Comparison of ENCODE assay signal across 1 cellular context in the genomic region with DNA sequence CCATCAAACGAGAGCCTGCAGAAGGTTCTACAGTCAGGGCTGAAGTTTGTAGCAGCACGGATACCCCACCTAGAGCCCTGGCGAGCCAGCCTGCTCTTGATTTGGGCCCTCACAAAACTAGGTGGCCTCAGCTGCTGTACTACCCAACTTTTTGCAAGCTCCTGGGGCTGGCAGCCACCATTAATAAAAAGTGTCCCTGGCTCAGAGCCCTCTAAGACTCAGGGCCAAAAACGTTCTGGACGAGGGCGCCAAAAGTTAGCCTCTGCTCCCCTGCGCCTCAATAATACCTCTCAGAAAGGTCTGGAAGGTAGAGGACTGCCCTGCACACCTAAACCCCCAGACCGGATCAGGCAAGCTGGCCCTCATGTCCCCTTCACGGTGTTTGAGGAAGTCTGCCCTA.
TF ChIP-seq lines count a peak whose summit lies in the region.

No MANE protein-coding gene starts in this region.

TF ChIP-seq in K562, 482 proteins besides CTCF, POLR2A, EP300 and RAD21:
- TF ChIP-seq POLR2AphosphoS5 (IDR thresholded peaks at IDR 0.05; ENCODE audit: control insufficient read depth, insufficient read depth, low read depth, low read length) (0 out of 2 replicates have a peak, but pooled peaks have one; percentile 10), ZNF274 (IDR thresholded peaks at IDR 0.05; ENCODE audit: borderline replicate concordance, low read depth, low read length) (no peak)
- TF ChIP-seq, protein P1, sequence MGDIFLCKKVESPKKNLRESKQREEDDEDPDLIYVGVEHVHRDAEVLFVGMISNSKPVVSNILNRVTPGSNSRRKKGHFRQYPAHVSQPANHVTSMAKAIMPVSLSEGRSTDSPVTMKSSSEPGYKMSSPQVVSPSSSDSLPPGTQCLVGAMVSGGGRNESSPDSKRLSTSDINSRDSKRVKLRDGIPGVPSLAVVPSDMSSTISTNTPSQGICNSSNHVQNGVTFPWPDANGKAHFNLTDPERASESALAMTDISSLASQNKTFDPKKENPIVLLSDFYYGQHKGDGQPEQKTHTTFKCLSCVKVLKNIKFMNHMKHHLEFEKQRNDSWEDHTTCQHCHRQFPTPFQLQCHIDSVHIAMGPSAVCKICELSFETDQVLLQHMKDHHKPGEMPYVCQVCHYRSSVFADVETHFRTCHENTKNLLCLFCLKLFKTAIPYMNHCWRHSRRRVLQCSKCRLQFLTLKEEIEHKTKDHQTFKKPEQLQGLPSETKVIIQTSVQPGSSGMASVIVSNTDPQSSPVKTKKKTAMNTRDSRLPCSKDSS (IDR thresholded peaks at IDR 0.05; ENCODE audit: low read depth, partially characterized antibody) = no peak
